Comparison of ENCODE assay signal across 8 cellular contexts in the genomic region with DNA sequence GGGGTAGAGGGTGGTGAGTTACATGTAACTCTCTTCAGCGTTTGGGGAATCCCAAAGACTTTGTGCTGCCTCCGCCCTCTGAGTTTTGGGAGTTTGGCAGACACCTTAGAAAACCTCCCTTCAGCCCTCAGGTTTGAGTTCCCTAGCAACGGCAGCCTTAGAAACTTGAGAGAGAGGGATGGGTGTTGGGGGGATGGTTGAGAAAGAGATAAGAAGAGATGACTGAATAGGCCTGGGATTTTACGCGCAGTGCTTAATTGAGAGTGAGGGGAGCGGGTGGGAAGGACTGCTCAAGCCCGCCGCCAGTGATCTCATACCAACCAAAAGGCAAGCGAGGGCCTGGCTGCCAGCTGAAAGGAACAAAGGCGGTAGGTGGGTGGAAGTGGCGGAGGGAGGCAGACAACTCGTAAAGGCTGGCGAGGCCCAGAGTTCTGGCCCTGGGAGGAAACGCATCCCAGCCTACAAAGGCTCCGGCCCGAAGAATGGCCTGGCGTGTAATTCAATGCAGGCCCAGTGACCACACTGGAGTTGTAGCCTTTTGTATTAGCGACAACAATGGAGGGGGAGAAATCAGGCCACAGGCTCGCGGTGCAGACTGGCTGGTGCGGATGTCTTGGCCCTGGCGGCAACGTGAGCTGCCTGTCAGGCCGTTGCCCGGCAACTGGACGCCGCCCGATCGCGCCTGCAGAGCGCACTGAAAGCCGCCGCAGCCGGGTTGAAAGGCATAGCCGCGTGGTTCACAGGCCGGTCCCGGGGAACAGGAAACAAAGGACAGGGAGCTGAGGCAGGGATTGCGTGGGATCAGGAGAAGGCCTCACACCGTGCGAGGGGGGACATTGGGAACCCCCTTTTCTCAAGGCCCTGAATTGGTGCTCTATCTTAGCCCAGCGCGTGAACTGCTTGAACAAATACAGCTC. TPM values are rescaled to one million over a fixed set of nuclear protein-coding genes. Genes with fewer than 3 reads are reported as not detected.
A peak's percentile ranks its signal among the peaks of the same experiment; 100 is the strongest.
DNase-seq lines count a peak whose midpoint lies in the region; ATAC-seq, FAIRE-seq and TF ChIP-seq lines count a peak whose summit lies in the region.

No MANE protein-coding gene starts in this region.

- H3K4me1 ChIP-seq in HCT116 (ENCODE audit: control insufficient read depth in 1 of 2, insufficient read depth in 2 of 2, low read length in 2 of 2) (peaks cover 0 to 10% of the 10 kb centered on the region in 2 experiments; a peak in 1 of 4 replicates), astrocyte (ENCODE audit: insufficient read depth, low read length) (peaks cover 10% of the 10 kb centered on the region), psoas muscle (peaks cover under 1% of the 10 kb centered on the region)

- H3K4me2 ChIP-seq in HCT116 (ENCODE audit: low read length) = peak overlapping the region; percentile 55
- peak overlapping the region; percentile 82 for H3K4me2 ChIP-seq in astrocyte (ENCODE audit: low read length)

- H3K4me1 Mint-ChIP-seq in CD14-positive monocyte (peaks cover 57% of the 10 kb centered on the region), astrocyte (ENCODE audit: low read depth, unreplicated experiment) (peaks cover 14% of the 10 kb centered on the region)

- H3K27ac Mint-ChIP-seq in CD14-positive monocyte = peak overlapping the region in 6 of 7 donors; percentile 52 to 80 (median 73)
- peak overlapping the region; percentile 98 for H3K27ac Mint-ChIP-seq in astrocyte (ENCODE audit: unreplicated experiment)

- 26 to 28% (median 27%) methylated on average over 43 of the region's 43 CpGs for WGBS in psoas muscle, 3 donors

- H3K27me3 ChIP-seq in HCT116 (ENCODE audit: insufficient read depth, low read length) (no peaks in the 10 kb centered on the region), astrocyte (ENCODE audit: insufficient read depth, low read length) (no peaks in the 10 kb centered on the region), psoas muscle (ENCODE audit: insufficient read depth in 3 of 3, low read length in 2 of 3) (no peaks in the 10 kb centered on the region)

- no TSS peak for BruUV-seq in HCT116 (replicated peaks; lab: Mats Ljungman, UMichigan)

- H3K79me2 ChIP-seq in HCT116 (ENCODE audit: insufficient read depth, low read length) (no peaks in the 10 kb centered on the region), astrocyte (ENCODE audit: insufficient read depth, low read length) (no peaks in the 10 kb centered on the region)

- H2AFZ ChIP-seq in HCT116 (ENCODE audit: low read depth, low read length, poor library complexity, severe bottlenecking) = peak overlapping the region; percentile 99
- H2AFZ ChIP-seq in astrocyte (ENCODE audit: low read depth, low read length) = peak overlapping the region; percentile 95

- ATAC-seq in HCT116 = peak; percentile 97
- ATAC-seq in psoas muscle = peak; percentile 88 to 97 (median 93)
- no peak for ATAC-seq in GM19452 (IDR thresholded peaks at IDR 0.05; ENCODE audit: unreplicated experiment)

- intact Hi-C loops in CD14-positive monocyte (cut with micrococcal nuclease) (no loop called here), HCT116 (cut with micrococcal nuclease) (no loop called here), psoas muscle (cut with DNase I) (no loop called here)

- CTCF ChIA-PET in HCT116 (lab: Charles Lee) = no interaction called here

- H3K9me3 ChIP-seq in HCT116 (ENCODE audit: control insufficient read depth in 1 of 2, insufficient read depth in 1 of 2, low read depth in 1 of 2, low read length in 2 of 2) (no peaks in the 10 kb centered on the region), astrocyte (ENCODE audit: insufficient read depth, low read depth, low read length) (no peaks in the 10 kb centered on the region), psoas muscle (no peaks in the 10 kb centered on the region)

- TF ChIP-seq POLR2A in HCT116 (IDR thresholded peaks at IDR 0.05; ENCODE audit: borderline replicate concordance, extremely low read depth, insufficient read depth, insufficient read length) = no peak

- H3K4me3 ChIP-seq in HCT116 (replicated peaks in 1 of 2; ENCODE audit: low read depth in 1 of 2, low read length in 2 of 2) (peak overlapping the region in 1 of 2 experiments; percentile 24; a peak in 2 of 4 replicates), astrocyte (ENCODE audit: insufficient read depth, low read depth, low read length) (peak overlapping the region; percentile 51), psoas muscle (peak overlapping the region; percentile 34)

- H4K20me1 ChIP-seq in HCT116 (ENCODE audit: insufficient read depth) (no peaks in the 10 kb centered on the region), astrocyte (ENCODE audit: insufficient read depth, low read length) (no peaks in the 10 kb centered on the region)

- POLR2A ChIA-PET in HCT116 (lab: Charles Lee) = no interaction called here

- RAD21 ChIA-PET in HCT116 (lab: Charles Lee; ENCODE audit: low non-redundant PET in 1 of 2, low total read pairs in 2 of 2, uncharacterized antibody in 2 of 2, unreplicated experiment in 2 of 2) = no interaction called here

- H3K9me3 Mint-ChIP-seq in CD14-positive monocyte (peaks cover 0 to 3% (median 0%) of the 10 kb centered on the region in 7 donors), astrocyte (ENCODE audit: unreplicated experiment) (no peaks in the 10 kb centered on the region)

- H3K27ac ChIP-seq in HCT116 (ENCODE audit: low read depth, low read length) (no peak overlapping the region), astrocyte (ENCODE audit: low read depth, low read length) (peak overlapping the region; percentile 87), psoas muscle (peak overlapping the region; percentile 30)

- no peaks in the 10 kb centered on the region for H3K9me2 ChIP-seq in HCT116 (ENCODE audit: insufficient read depth)

- H3K36me3 ChIP-seq in HCT116 (ENCODE audit: control insufficient read depth in 1 of 2, insufficient read depth in 2 of 2, low read length in 2 of 2) (no peaks in the 10 kb centered on the region), astrocyte (ENCODE audit: insufficient read depth, low read length) (no peaks in the 10 kb centered on the region), psoas muscle (ENCODE audit: insufficient read depth in 1 of 2, low read depth in 1 of 2) (no peaks in the 10 kb centered on the region)

- H3K4me3 Mint-ChIP-seq in CD14-positive monocyte = peak overlapping the region; percentile 66 to 84
- peak overlapping the region; percentile 75 for H3K4me3 Mint-ChIP-seq in astrocyte (ENCODE audit: unreplicated experiment)

- peaks cover 0 to 1% (median 0%) of the 10 kb centered on the region in 3 donors for H3K27me3 Mint-ChIP-seq in CD14-positive monocyte (ENCODE audit: low read depth in 3 of 3)
- no peaks in the 10 kb centered on the region for H3K27me3 Mint-ChIP-seq in astrocyte (ENCODE audit: low read depth, unreplicated experiment)

- no peak for TF ChIP-seq RAD21 in HCT116 (IDR thresholded peaks at IDR 0.05; ENCODE audit: low read depth)

- no peaks in the 10 kb centered on the region for H3K36me3 Mint-ChIP-seq in CD14-positive monocyte
- H3K36me3 Mint-ChIP-seq in astrocyte (ENCODE audit: low read depth, unreplicated experiment) = no peaks in the 10 kb centered on the region

- DNase-seq in CD14-positive monocyte (ENCODE audit: low spot score) (peak; percentile 58), HCT116 (ENCODE audit: low read depth, low spot score) (peak; percentile 27), NCI-H345 (lab: John Stamatoyannopoulos, UW) (peak; percentile 71), astrocyte (ENCODE audit: low read depth) (peak; percentile 78), hypothalamus (lab: John Stamatoyannopoulos, UW) (peak in 50 of 51 donors; percentile 30 to 94 (median 80)), psoas muscle (peak; percentile 56 to 76), T1000 (lab: John Stamatoyannopoulos, UW) (no peak)

- FAIRE-seq in astrocyte (lab: Jason Lieb, UNC) = no peak

- TF ChIP-seq CTCF in CD14-positive monocyte (IDR thresholded peaks at IDR 0.05) (no peak), HCT116 (IDR thresholded peaks at IDR 0.05 in 2 of 3, conservative IDR thresholded peaks at IDR 0.05 in 1 of 3; ENCODE audit: borderline replicate concordance in 1 of 3, insufficient read depth in 1 of 3, low read depth in 2 of 3, low read length in 2 of 3) (no peak), astrocyte (IDR thresholded peaks at IDR 0.05; ENCODE audit: insufficient read depth, low read depth, low read length) (no peak), psoas muscle (IDR thresholded peaks at IDR 0.05) (no peak)

- no peak overlapping the region for H3K9ac ChIP-seq in HCT116 (ENCODE audit: low read length)
- peak overlapping the region; percentile 75 for H3K9ac ChIP-seq in astrocyte (ENCODE audit: low read length)

TF ChIP-seq in HCT116, 20 proteins besides CTCF, POLR2A, EP300 and RAD21 (continues in another document):
- TF ChIP-seq TCF7L2 (IDR thresholded peaks at IDR 0.05; ENCODE audit: borderline replicate concordance, extremely low read depth, insufficient read depth, insufficient read length) = peak; percentile 83
- TF ChIP-seq, protein P1, sequence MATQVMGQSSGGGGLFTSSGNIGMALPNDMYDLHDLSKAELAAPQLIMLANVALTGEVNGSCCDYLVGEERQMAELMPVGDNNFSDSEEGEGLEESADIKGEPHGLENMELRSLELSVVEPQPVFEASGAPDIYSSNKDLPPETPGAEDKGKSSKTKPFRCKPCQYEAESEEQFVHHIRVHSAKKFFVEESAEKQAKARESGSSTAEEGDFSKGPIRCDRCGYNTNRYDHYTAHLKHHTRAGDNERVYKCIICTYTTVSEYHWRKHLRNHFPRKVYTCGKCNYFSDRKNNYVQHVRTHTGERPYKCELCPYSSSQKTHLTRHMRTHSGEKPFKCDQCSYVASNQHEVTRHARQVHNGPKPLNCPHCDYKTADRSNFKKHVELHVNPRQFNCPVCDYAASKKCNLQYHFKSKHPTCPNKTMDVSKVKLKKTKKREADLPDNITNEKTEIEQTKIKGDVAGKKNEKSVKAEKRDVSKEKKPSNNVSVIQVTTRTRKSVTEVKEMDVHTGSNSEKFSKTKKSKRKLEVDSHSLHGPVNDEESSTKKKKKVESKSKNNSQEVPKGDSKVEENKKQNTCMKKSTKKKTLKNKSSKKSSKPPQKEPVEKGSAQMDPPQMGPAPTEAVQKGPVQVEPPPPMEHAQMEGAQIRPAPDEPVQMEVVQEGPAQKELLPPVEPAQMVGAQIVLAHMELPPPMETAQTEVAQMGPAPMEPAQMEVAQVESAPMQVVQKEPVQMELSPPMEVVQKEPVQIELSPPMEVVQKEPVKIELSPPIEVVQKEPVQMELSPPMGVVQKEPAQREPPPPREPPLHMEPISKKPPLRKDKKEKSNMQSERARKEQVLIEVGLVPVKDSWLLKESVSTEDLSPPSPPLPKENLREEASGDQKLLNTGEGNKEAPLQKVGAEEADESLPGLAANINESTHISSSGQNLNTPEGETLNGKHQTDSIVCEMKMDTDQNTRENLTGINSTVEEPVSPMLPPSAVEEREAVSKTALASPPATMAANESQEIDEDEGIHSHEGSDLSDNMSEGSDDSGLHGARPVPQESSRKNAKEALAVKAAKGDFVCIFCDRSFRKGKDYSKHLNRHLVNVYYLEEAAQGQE (IDR thresholded peaks at IDR 0.05; ENCODE audit: low read depth) = no peak

RNA-seq across cellular contexts. Expression of a gene that starts 39.9 kb away (rescaled TPM):
- polyA plus RNA-seq in CD14-positive monocyte (10 to 100 TPM; 46.2 to 53.0 TPM), psoas muscle (10 to 100 TPM; 54.2 to 81.2 (median 73.5) TPM)
- total RNA-seq in HCT116 (2021; ENCODE audit: unreplicated experiment) (94.8 TPM), astrocyte (36.6 and 37.9 TPM in 2 replicates), psoas muscle (10 to 100 TPM; 61.8 to 89.7 (median 73.4) TPM)
- 138 and 140 TPM in 2 replicates for polyA plus RNA-seq in HCT116 (2012)
